In genomic region chr3:10334461-10334860, GRCh38 we compare ENCODE assay signal across 1 cellular context.
TF ChIP-seq lines count a peak whose summit lies in the region.

No MANE protein-coding gene starts in this region.

TF ChIP-seq in SK-N-SH, 30 proteins besides CTCF, POLR2A, EP300 and RAD21 (continued from another document):
- no peak for TF ChIP-seq REST (IDR thresholded peaks at IDR 0.05; ENCODE audit: low read depth, low read length)
- TF ChIP-seq GABPA (IDR thresholded peaks at IDR 0.05; ENCODE audit: low read depth) = no peak
- no peak for TF ChIP-seq IRF3 (IDR thresholded peaks at IDR 0.05; ENCODE audit: low read depth, low read length)
- no peak for TF ChIP-seq RFX5 (IDR thresholded peaks at IDR 0.05; ENCODE audit: low read length)
